Comparison of ENCODE assay signal across 9 cellular contexts in the genomic region with DNA sequence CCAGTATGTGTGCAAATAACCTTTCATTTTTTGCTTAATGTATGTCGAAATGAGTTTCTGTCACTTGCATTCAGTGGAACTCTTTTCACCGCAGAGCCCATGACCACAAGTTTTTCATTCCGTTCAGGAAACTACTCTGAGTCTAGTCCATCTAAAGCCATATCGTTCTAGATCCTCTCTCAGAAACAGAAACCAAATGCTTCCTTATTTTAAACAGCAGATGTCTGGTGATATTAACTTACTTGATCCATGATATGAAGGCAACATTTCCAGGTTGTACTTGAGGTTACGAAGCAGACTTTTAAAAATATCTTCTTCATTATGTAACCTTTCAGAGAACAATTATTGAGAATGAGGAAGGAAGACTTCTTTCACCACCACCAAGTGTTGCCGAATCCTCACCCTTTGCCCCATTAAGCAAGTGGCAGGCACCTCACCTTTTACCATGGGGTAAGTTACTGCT.
DNase-seq lines count a peak whose midpoint lies in the region; ATAC-seq and TF ChIP-seq lines count a peak whose summit lies in the region.
"Had no signal": no experiment of that assay in that cellular context is flagged by ENCODE, and none has a peak within 500 bp of the region (broad histone marks: within the 10 kb centered on the region; RNA-seq: fewer than 3 reads in every experiment).

No MANE protein-coding gene starts in this region.

- no peaks in the 10 kb centered on the region for H3K27me3 ChIP-seq in CD4-positive, CD25-positive, alpha-beta regulatory T cell (ENCODE audit: control insufficient read depth, insufficient read depth, low read length)
- H3K27me3 ChIP-seq in mesendoderm (ENCODE audit: insufficient read depth, low read length, poor library complexity): no peaks in the 10 kb centered on the region
- H3K27me3 ChIP-seq in endodermal cell (ENCODE audit: control insufficient read depth, insufficient read depth, low read length, poor library complexity, severe bottlenecking): no peaks in the 10 kb centered on the region
- H3K27me3 ChIP-seq: cardiac muscle cell had no signal

- DNase-seq in CD4-positive, CD25-positive, alpha-beta regulatory T cell: peak in 1 of 3 donors; percentile 50
- peak; percentile 45 for DNase-seq in activated T-helper 1 cell treated with anti-CD3 and anti-CD28 coated beads, Interleukin-12 subunit alpha, Interleukin-12 subunit beta, Interleukin-2, Interleukin-4 antibody, amounts not matched to agents 30 ng/mL and 10 ng/mL and 1 ng/mL, durations not matched to agents 14 hours and 24 hours and 36 hours (ENCODE audit: low spot score)
- DNase-seq in mesendoderm: no peak
- DNase-seq in SHP77 (lab: John Stamatoyannopoulos, UW): no peak
- no peak for DNase-seq in endodermal cell

- no peak overlapping the region for H3K23ac ChIP-seq in mesendoderm (ENCODE audit: low read length)

- H4K8ac ChIP-seq in mesendoderm (ENCODE audit: low read depth, low read length): no peak overlapping the region

- H3K4me3 ChIP-seq in CD4-positive, CD25-positive, alpha-beta regulatory T cell (ENCODE audit: low read depth, low read length): peak overlapping the region; percentile 23
- H3K4me3 ChIP-seq in mesendoderm (ENCODE audit: low read length) (no peak overlapping the region), endodermal cell (ENCODE audit: low read length) (no peak overlapping the region)
- H3K4me3 ChIP-seq: cardiac muscle cell had no signal

- H3K9ac ChIP-seq in mesendoderm (ENCODE audit: low read length): no peak overlapping the region
- H3K9ac ChIP-seq in endodermal cell (ENCODE audit: extremely low read depth, low read length, poor library complexity, severe bottlenecking): no peak overlapping the region

- no peak overlapping the region for H3K56ac ChIP-seq in mesendoderm (ENCODE audit: low read length)

- no peak overlapping the region for H3K4me2 ChIP-seq in mesendoderm (ENCODE audit: low read length)

- no peak overlapping the region for H3K4ac ChIP-seq in mesendoderm (ENCODE audit: low read depth, low read length)

- intact Hi-C loops in activated T-helper 1 cell treated with anti-CD3 and anti-CD28 coated beads, Interleukin-12 subunit alpha, Interleukin-12 subunit beta, Interleukin-2, Interleukin-4 antibody, amounts not matched to agents 30 ng/mL and 10 ng/mL and 1 ng/mL, durations not matched to agents 14 hours and 24 hours and 36 hours (cut with micrococcal nuclease): loop anchor here (1.0 to 5.0 kb wide), 3 partner anchors 15 to 627 kb away; no protein-coding TSS in a partner anchor

- no peaks in the 10 kb centered on the region for H3K79me1 ChIP-seq in mesendoderm (ENCODE audit: low read length)

- H3K79me2 ChIP-seq in mesendoderm (ENCODE audit: control insufficient read depth, insufficient read depth, low read length): no peaks in the 10 kb centered on the region

- no peak overlapping the region for H2BK5ac ChIP-seq in mesendoderm (ENCODE audit: low read length)

- no CpG with 5 or more reads among the region's 6 CpGs for WGBS in mesendoderm (ENCODE audit: extremely low coverage, insufficient coverage, low lambda C conversion rate)
- 90 to 93% methylated on average over 2 to 6 of the region's 6 CpGs for WGBS in endodermal cell (ENCODE audit: insufficient coverage in 1 of 2, insufficient read length in 1 of 2), 2 experiments

- no peak overlapping the region for H4K5ac ChIP-seq in mesendoderm (ENCODE audit: low read length)

- no peaks in the 10 kb centered on the region for H3K27me3 Mint-ChIP-seq in CD4-positive, CD25-positive, alpha-beta regulatory T cell
- peaks cover 2% of the 10 kb centered on the region for H3K27me3 Mint-ChIP-seq in activated T-helper 1 cell treated with anti-CD3 and anti-CD28 coated beads, Interleukin-12 subunit alpha, Interleukin-12 subunit beta, Interleukin-2, Interleukin-4 antibody, amounts not matched to agents 30 ng/mL and 10 ng/mL and 1 ng/mL, durations not matched to agents 14 hours and 24 hours and 36 hours (ENCODE audit: insufficient read depth)
- H3K27me3 Mint-ChIP-seq in endodermal cell (ENCODE audit: insufficient read depth): no peaks in the 10 kb centered on the region

- no peak overlapping the region for H3K18ac ChIP-seq in mesendoderm (ENCODE audit: low read length)

- TF ChIP-seq CTCF in endodermal cell (conservative IDR thresholded peaks at IDR 0.05): no peak

- no peak overlapping the region for H3K27ac ChIP-seq in CD4-positive, CD25-positive, alpha-beta regulatory T cell (ENCODE audit: insufficient read depth, low read length, poor library complexity, severe bottlenecking)
- H3K27ac ChIP-seq in mesendoderm (ENCODE audit: low read depth, low read length) (no peak overlapping the region), endodermal cell (ENCODE audit: low read depth, low read length) (no peak overlapping the region)
- H3K27ac ChIP-seq: cardiac muscle cell had no signal

- no peak overlapping the region for H2AK5ac ChIP-seq in mesendoderm (ENCODE audit: low read length)

- no peaks in the 10 kb centered on the region for H3K4me1 ChIP-seq in CD4-positive, CD25-positive, alpha-beta regulatory T cell (ENCODE audit: control insufficient read depth, insufficient read depth, low read length, poor library complexity, severe bottlenecking)
- H3K4me1 ChIP-seq in mesendoderm (ENCODE audit: control insufficient read depth, low read depth, low read length) (no peaks in the 10 kb centered on the region), endodermal cell (ENCODE audit: control insufficient read depth, insufficient read depth, low read length) (no peaks in the 10 kb centered on the region)

- H2BK120ac ChIP-seq in mesendoderm (ENCODE audit: low read depth, low read length): no peak overlapping the region

- no peak overlapping the region for H2BK15ac ChIP-seq in mesendoderm (replicated peaks; ENCODE audit: low read depth)

- ATAC-seq in CD4-positive, CD25-positive, alpha-beta regulatory T cell (ENCODE audit: low read depth in 2 of 2): no peak
- ATAC-seq in GM19452 (IDR thresholded peaks at IDR 0.05; ENCODE audit: unreplicated experiment): peak; percentile 77
- ATAC-seq in HG03457 (IDR thresholded peaks at IDR 0.05; ENCODE audit: unreplicated experiment): peak; percentile 87
- ATAC-seq in HG02840 (IDR thresholded peaks at IDR 0.05; ENCODE audit: low FRiP score, unreplicated experiment): no peak

- H3K4me1 Mint-ChIP-seq in CD4-positive, CD25-positive, alpha-beta regulatory T cell: peaks cover 17 to 29% (median 22%) of the 10 kb centered on the region in 4 donors
- peaks cover 45% of the 10 kb centered on the region for H3K4me1 Mint-ChIP-seq in activated T-helper 1 cell treated with anti-CD3 and anti-CD28 coated beads, Interleukin-12 subunit alpha, Interleukin-12 subunit beta, Interleukin-2, Interleukin-4 antibody, amounts not matched to agents 30 ng/mL and 10 ng/mL and 1 ng/mL, durations not matched to agents 14 hours and 24 hours and 36 hours (ENCODE audit: low read depth)
- H3K4me1 Mint-ChIP-seq in endodermal cell: no peaks in the 10 kb centered on the region

- no peaks in the 10 kb centered on the region for H3K36me3 ChIP-seq in CD4-positive, CD25-positive, alpha-beta regulatory T cell (ENCODE audit: control insufficient read depth, insufficient read depth, low read length)
- H3K36me3 ChIP-seq in mesendoderm (ENCODE audit: control insufficient read depth, insufficient read depth, low read length): no peaks in the 10 kb centered on the region
- H3K36me3 ChIP-seq in endodermal cell (ENCODE audit: control insufficient read depth, insufficient read depth, low read length): no peaks in the 10 kb centered on the region
- H3K36me3 ChIP-seq: cardiac muscle cell had no signal

- peaks cover 0 to 10% (median 4%) of the 10 kb centered on the region in 7 donors for H3K9me3 Mint-ChIP-seq in CD4-positive, CD25-positive, alpha-beta regulatory T cell
- peaks cover 13% of the 10 kb centered on the region for H3K9me3 Mint-ChIP-seq in activated T-helper 1 cell treated with anti-CD3 and anti-CD28 coated beads, Interleukin-12 subunit alpha, Interleukin-12 subunit beta, Interleukin-2, Interleukin-4 antibody, amounts not matched to agents 30 ng/mL and 10 ng/mL and 1 ng/mL, durations not matched to agents 14 hours and 24 hours and 36 hours
- no peaks in the 10 kb centered on the region for H3K9me3 Mint-ChIP-seq in endodermal cell

- peaks cover 3% of the 10 kb centered on the region for H3K36me3 Mint-ChIP-seq in CD4-positive, CD25-positive, alpha-beta regulatory T cell
- peaks cover 8% of the 10 kb centered on the region for H3K36me3 Mint-ChIP-seq in activated T-helper 1 cell treated with anti-CD3 and anti-CD28 coated beads, Interleukin-12 subunit alpha, Interleukin-12 subunit beta, Interleukin-2, Interleukin-4 antibody, amounts not matched to agents 30 ng/mL and 10 ng/mL and 1 ng/mL, durations not matched to agents 14 hours and 24 hours and 36 hours (ENCODE audit: low read depth)
- H3K36me3 Mint-ChIP-seq in endodermal cell (ENCODE audit: low read depth): no peaks in the 10 kb centered on the region

- no peaks in the 10 kb centered on the region for H3K9me3 ChIP-seq in CD4-positive, CD25-positive, alpha-beta regulatory T cell (ENCODE audit: control insufficient read depth in 2 of 2, low read length in 2 of 2)
- H3K9me3 ChIP-seq in endodermal cell (ENCODE audit: control insufficient read depth, low read length): no peaks in the 10 kb centered on the region

- H3K27ac Mint-ChIP-seq in CD4-positive, CD25-positive, alpha-beta regulatory T cell: peak overlapping the region in 2 of 3 donors; percentile 2 to 83
- H3K27ac Mint-ChIP-seq in activated T-helper 1 cell treated with anti-CD3 and anti-CD28 coated beads, Interleukin-12 subunit alpha, Interleukin-12 subunit beta, Interleukin-2, Interleukin-4 antibody, amounts not matched to agents 30 ng/mL and 10 ng/mL and 1 ng/mL, durations not matched to agents 14 hours and 24 hours and 36 hours: peak overlapping the region; percentile 25
- H3K27ac Mint-ChIP-seq in endodermal cell: no peak overlapping the region

- peak overlapping the region in 1 of 4 donors; percentile 38 for H3K4me3 Mint-ChIP-seq in CD4-positive, CD25-positive, alpha-beta regulatory T cell
- peak overlapping the region; percentile 11 for H3K4me3 Mint-ChIP-seq in activated T-helper 1 cell treated with anti-CD3 and anti-CD28 coated beads, Interleukin-12 subunit alpha, Interleukin-12 subunit beta, Interleukin-2, Interleukin-4 antibody, amounts not matched to agents 30 ng/mL and 10 ng/mL and 1 ng/mL, durations not matched to agents 14 hours and 24 hours and 36 hours
- no peak overlapping the region for H3K4me3 Mint-ChIP-seq in endodermal cell

Comparison
In these comparisons a context has a peak if more than half of its experiments do, and no peak if none do; other contexts are left out.
1. ATAC-seq: peak in GM19452 (single experiment) and HG03457 (single experiment); none in CD4-positive, CD25-positive, alpha-beta regulatory T cell (0 of 2) and HG02840 (single experiment).